In genomic region chr20:64083380-64084208, GRCh38 we compare ENCODE assay signal across 9 cellular contexts. TPM values are rescaled to one million over a fixed set of nuclear protein-coding genes. Genes with fewer than 3 reads are reported as not detected.
DNase-seq lines count a peak whose midpoint lies in the region; ATAC-seq and TF ChIP-seq lines count a peak whose summit lies in the region.
"Had no signal": no experiment of that assay in that cellular context is flagged by ENCODE, and none has a peak within 500 bp of the region (broad histone marks: within the 10 kb centered on the region; RNA-seq: fewer than 3 reads in every experiment).

No MANE protein-coding gene starts in this region.

- no peak overlapping the region for H3K27ac Mint-ChIP-seq in chondrocyte (ENCODE audit: unreplicated experiment)

- peaks cover 15% of the 10 kb centered on the region for H3K27me3 Mint-ChIP-seq in chondrocyte (ENCODE audit: low read depth)

- peak overlapping the region; percentile 64 for H3K4me3 Mint-ChIP-seq in chondrocyte (ENCODE audit: unreplicated experiment)

- no peaks in the 10 kb centered on the region for H3K9me3 Mint-ChIP-seq in chondrocyte (ENCODE audit: low read depth)

- peaks cover 29% of the 10 kb centered on the region for H3K4me1 Mint-ChIP-seq in chondrocyte (ENCODE audit: low read depth)

- H3K36me3 Mint-ChIP-seq in chondrocyte (ENCODE audit: low read depth): no peaks in the 10 kb centered on the region

- TF ChIP-seq CTCF in chondrocyte (IDR thresholded peaks at IDR 0.05): peak; percentile 86

- no peak for ATAC-seq in HG03571 (IDR thresholded peaks at IDR 0.05; ENCODE audit: unreplicated experiment)

- DNase-seq in NCI-H1436 (lab: John Stamatoyannopoulos, UW) (peak; percentile 84), NCI-H1436 treated with DMSO at 0.1 percent for 48 hours (lab: John Stamatoyannopoulos, UW) (no peak), NCI-H2227 treated with DMSO at 0.1 percent for 48 hours (lab: John Stamatoyannopoulos, UW) (peak; percentile 53), chondrocyte (ENCODE audit: low spot score) (no peak), kidney glomerular epithelial cell (lab: John Stamatoyannopoulos, UW) (peak; percentile 9)
- DNase-seq in activated CD4-positive, CD25-positive, alpha-beta regulatory T cell (lab: John Stamatoyannopoulos, UW): peak; percentile 40 to 57 (median 50)
- DNase-seq in stimulated activated CD4-positive, alpha-beta T cell treated with anti-CD3 and anti-CD28 coated beads, Interleukin-1b, Interleukin-23, amount 100 ng/mL, for 48 hours: peak; percentile 71

RNA-seq across cellular contexts. Expression of gene LKAAEAR1, which starts 0.6 kb away (rescaled TPM):
- total RNA-seq in chondrocyte: 0.55 to 1.4 TPM in 2 of 3 replicates, not detected in the other
- total RNA-seq: subcutaneous adipose tissue had no signal

RNA-seq across cellular contexts. Expression of gene OPRL1, which starts 3.7 kb away (rescaled TPM):
- total RNA-seq in chondrocyte: 3.2 to 4.6 TPM (median 3.5 TPM) in 3 replicates

RNA-seq across cellular contexts. Expression of gene RGS19, which starts 4.3 kb away (rescaled TPM):
- 15.7 to 18.5 TPM (median 18.1 TPM) in 3 replicates for total RNA-seq in chondrocyte

RNA-seq across cellular contexts. Expression of gene TCEA2, which starts 20.6 kb away (rescaled TPM):
- 57.1 to 59.2 TPM (median 57.6 TPM) in 3 replicates for total RNA-seq in chondrocyte

RNA-seq across cellular contexts. Expression of gene NPBWR2, which starts 23.8 kb away (rescaled TPM):
- total RNA-seq in chondrocyte: not detected in 3 replicates
- total RNA-seq: subcutaneous adipose tissue had no signal

Comparison
In these comparisons a context has a peak if more than half of its experiments do, and no peak if none do; other contexts are left out.
1. DNase-seq: peak in NCI-H1436 (single experiment), NCI-H2227 treated with DMSO at 0.1 percent for 48 hours (single experiment), activated CD4-positive, CD25-positive, alpha-beta regulatory T cell (4 of 4), kidney glomerular epithelial cell (single experiment) and stimulated activated CD4-positive, alpha-beta T cell treated with anti-CD3 and anti-CD28 coated beads, Interleukin-1b, Interleukin-23, amount 100 ng/mL, for 48 hours (single experiment); none in NCI-H1436 treated with DMSO at 0.1 percent for 48 hours (single experiment) and chondrocyte (single experiment).